In the genomic region with DNA sequence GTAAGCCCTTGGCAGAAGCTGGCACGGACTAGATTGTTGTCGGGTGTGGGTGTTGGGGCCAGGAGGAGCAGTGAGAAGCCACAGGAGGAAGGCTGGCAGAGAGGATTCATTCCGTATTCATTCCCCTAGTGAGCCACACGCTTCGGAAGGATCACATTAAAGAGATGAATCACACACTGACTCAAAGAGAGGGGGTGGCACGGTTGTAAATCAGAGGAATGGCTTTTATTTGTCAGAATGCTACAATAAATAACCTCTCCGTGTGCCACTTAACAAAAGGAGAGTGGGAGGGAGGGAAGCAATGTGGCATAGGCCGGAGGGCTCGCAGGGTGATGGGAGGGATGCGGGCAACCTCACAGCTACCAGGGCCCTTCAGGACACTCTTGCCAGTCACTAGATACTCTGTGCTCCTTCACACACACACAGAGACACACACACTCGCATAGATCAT, we compare ENCODE assay signal across 8 cellular contexts.
DNase-seq lines count a peak whose midpoint lies in the region; ATAC-seq and TF ChIP-seq lines count a peak whose summit lies in the region.

No MANE protein-coding gene starts in this region.

- H3K4me3 ChIP-seq in coronary artery: no peak overlapping the region

- no peak for TF ChIP-seq CTCF in coronary artery (IDR thresholded peaks at IDR 0.05)

- H3K27ac ChIP-seq in coronary artery: no peak overlapping the region

- DNase-seq in H4 (ENCODE audit: low spot score) (peak; percentile 90), RKO (ENCODE audit: low spot score) (peak; percentile 93), coronary artery (ENCODE audit: low spot score) (no peak)
- DNase-seq in stimulated activated CD4-positive, alpha-beta T cell treated with anti-CD3 and anti-CD28 coated beads, Interleukin-12 subunit alpha, Interleukin-12 subunit beta, amount 100 ng/mL, for 48 hours (ENCODE audit: low read depth in 2 of 3, low spot score in 1 of 3): peak; percentile 48 to 57 (median 51)

- ATAC-seq in esophagus mucosa: peak; percentile 87
- no peak for ATAC-seq in HG02623 (IDR thresholded peaks at IDR 0.05; ENCODE audit: unreplicated experiment)
- no peak for ATAC-seq in GM21529 (IDR thresholded peaks at IDR 0.05; ENCODE audit: unreplicated experiment)
- ATAC-seq in HG03135 (IDR thresholded peaks at IDR 0.05; ENCODE audit: unreplicated experiment): no peak
